8 cellular contexts compared by ENCODE assay signal in the genomic region with DNA sequence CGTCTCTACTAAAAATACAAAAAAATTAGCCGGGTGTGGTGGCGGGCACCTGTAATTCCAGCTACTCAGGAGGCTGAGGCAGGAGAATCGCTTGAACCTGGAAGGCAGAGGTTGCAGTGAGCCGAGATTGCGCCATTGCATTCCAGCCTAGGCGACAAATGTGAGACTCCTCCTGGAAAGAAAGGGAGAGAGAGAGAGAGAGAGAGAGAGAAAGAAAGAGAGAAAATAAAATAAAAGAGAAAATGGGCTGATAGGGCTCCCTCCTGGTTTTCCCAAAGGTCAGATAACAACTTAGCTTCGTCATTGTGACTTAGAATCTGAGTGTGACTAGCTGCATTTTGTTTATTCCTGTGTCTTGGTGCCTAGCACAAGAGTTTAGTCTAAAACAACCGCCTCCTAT. TPM values are rescaled to one million over a fixed set of nuclear protein-coding genes. Genes with fewer than 3 reads are reported as not detected.
DNase-seq lines count a peak whose midpoint lies in the region; ATAC-seq, FAIRE-seq and TF ChIP-seq lines count a peak whose summit lies in the region.
"Not testable (repeated sequence)": the region's sequence is repeated elsewhere in the genome, so short reads cannot be mapped to it uniquely, and the experiment has no call there.

No MANE protein-coding gene starts in this region.

- POLR2A ChIA-PET in activated CD4-positive, alpha-beta memory T cell treated with anti-CD3 and anti-CD28 coated beads for 36 hours (lab: Charles Lee): interaction anchor here (0.6 to 0.7 kb wide), 2 partner anchors 15 to 20 kb away, joined by 3 read pairs; a partner anchor contains a TSS

- ATAC-seq in GM23338: not testable (repeated sequence)

- peaks cover 14% of the 10 kb centered on the region; the same call in 1 of the 2 replicates for H3K4me1 ChIP-seq in GM23338 (ENCODE audit: insufficient read depth)
- H3K4me1 ChIP-seq in astrocyte (ENCODE audit: insufficient read depth, low read length): peaks cover 13% of the 10 kb centered on the region

- H3K4me1 Mint-ChIP-seq in GM23338 (peaks cover 17% of the 10 kb centered on the region), astrocyte (ENCODE audit: low read depth, unreplicated experiment) (peaks cover 10% of the 10 kb centered on the region), mesothelial cell of epicardium (peaks cover 21% of the 10 kb centered on the region), neural crest cell (peaks cover 18% of the 10 kb centered on the region)
- peaks cover 10% of the 10 kb centered on the region for H3K4me1 Mint-ChIP-seq in T-helper 1 cell treated with Interleukin-12 subunit alpha and Interleukin-12 subunit beta and Interleukin-4 antibody, amounts not matched to agents 30 μg/mL and 1 μg/mL, for 36 hours (ENCODE audit: low read depth)
- H3K4me1 Mint-ChIP-seq in activated CD4-positive, alpha-beta memory T cell treated with anti-CD3 and anti-CD28 coated beads for 36 hours (ENCODE audit: low read depth): peaks cover 23% of the 10 kb centered on the region
- H3K4me1 Mint-ChIP-seq in activated T-helper 1 cell treated with anti-CD3 and anti-CD28 coated beads, Interleukin-12 subunit alpha, Interleukin-12 subunit beta, Interleukin-2, Interleukin-4 antibody, amounts not matched to agents 30 ng/mL and 10 ng/mL and 1 ng/mL, durations not matched to agents 14 hours and 24 hours and 36 hours (ENCODE audit: low read depth): peaks cover 18% of the 10 kb centered on the region
- H3K4me1 Mint-ChIP-seq in stimulated activated naive CD8-positive, alpha-beta T cell treated with anti-CD3 and anti-CD28 coated beads, Interleukin-15, Interleukin-2, amounts not matched to agents 100 ng/mL and 50 ng/mL, for 24 hours (ENCODE audit: low read depth): peaks cover 25% of the 10 kb centered on the region

- not testable (repeated sequence) for H3K9ac ChIP-seq in astrocyte (ENCODE audit: low read length)

- H3K4me3 Mint-ChIP-seq in GM23338: peak overlapping the region; percentile 50; the same call in 1 of the 3 replicates
- H3K4me3 Mint-ChIP-seq in T-helper 1 cell treated with Interleukin-12 subunit alpha and Interleukin-12 subunit beta and Interleukin-4 antibody, amounts not matched to agents 30 μg/mL and 1 μg/mL, for 36 hours: peak overlapping the region; percentile 71
- H3K4me3 Mint-ChIP-seq in activated CD4-positive, alpha-beta memory T cell treated with anti-CD3 and anti-CD28 coated beads for 36 hours: peak overlapping the region; percentile 20
- peak overlapping the region; percentile 65 for H3K4me3 Mint-ChIP-seq in activated T-helper 1 cell treated with anti-CD3 and anti-CD28 coated beads, Interleukin-12 subunit alpha, Interleukin-12 subunit beta, Interleukin-2, Interleukin-4 antibody, amounts not matched to agents 30 ng/mL and 10 ng/mL and 1 ng/mL, durations not matched to agents 14 hours and 24 hours and 36 hours
- peak overlapping the region; percentile 73 for H3K4me3 Mint-ChIP-seq in astrocyte (ENCODE audit: unreplicated experiment)
- peak overlapping the region; percentile 52 for H3K4me3 Mint-ChIP-seq in mesothelial cell of epicardium
- peak overlapping the region; percentile 76 for H3K4me3 Mint-ChIP-seq in neural crest cell
- peak overlapping the region; percentile 45 for H3K4me3 Mint-ChIP-seq in stimulated activated naive CD8-positive, alpha-beta T cell treated with anti-CD3 and anti-CD28 coated beads, Interleukin-15, Interleukin-2, amounts not matched to agents 100 ng/mL and 50 ng/mL, for 24 hours

- not testable (repeated sequence) for H3K27me3 Mint-ChIP-seq in GM23338 (ENCODE audit: insufficient read depth, low read depth, poor library complexity); T-helper 1 cell treated with Interleukin-12 subunit alpha and Interleukin-12 subunit beta and Interleukin-4 antibody, amounts not matched to agents 30 μg/mL and 1 μg/mL, for 36 hours (ENCODE audit: low read depth); activated CD4-positive, alpha-beta memory T cell treated with anti-CD3 and anti-CD28 coated beads for 36 hours; activated T-helper 1 cell treated with anti-CD3 and anti-CD28 coated beads, Interleukin-12 subunit alpha, Interleukin-12 subunit beta, Interleukin-2, Interleukin-4 antibody, amounts not matched to agents 30 ng/mL and 10 ng/mL and 1 ng/mL, durations not matched to agents 14 hours and 24 hours and 36 hours (ENCODE audit: insufficient read depth); astrocyte (ENCODE audit: low read depth, unreplicated experiment); mesothelial cell of epicardium (ENCODE audit: low read depth); neural crest cell (ENCODE audit: low read depth); stimulated activated naive CD8-positive, alpha-beta T cell treated with anti-CD3 and anti-CD28 coated beads, Interleukin-15, Interleukin-2, amounts not matched to agents 100 ng/mL and 50 ng/mL, for 24 hours

- not testable (repeated sequence) for TF ChIP-seq CTCF in GM23338 (conservative IDR thresholded peaks at IDR 0.05; ENCODE audit: low read depth in 2 of 2); astrocyte (IDR thresholded peaks at IDR 0.05; ENCODE audit: insufficient read depth, low read depth, low read length); mesothelial cell of epicardium (IDR thresholded peaks at IDR 0.05; ENCODE audit: unreplicated experiment); neural crest cell (conservative IDR thresholded peaks at IDR 0.05)

- not testable (repeated sequence) for H3K27me3 ChIP-seq in GM23338 (ENCODE audit: insufficient read depth); astrocyte (ENCODE audit: insufficient read depth, low read length)

- peaks cover 26% of the 10 kb centered on the region for H3K79me2 ChIP-seq in GM23338 (replicated peaks; ENCODE audit: insufficient read depth)
- H3K79me2 ChIP-seq in astrocyte (ENCODE audit: insufficient read depth, low read length): peaks cover 29% of the 10 kb centered on the region

- FAIRE-seq in astrocyte (lab: Jason Lieb, UNC): not testable (repeated sequence)

- H2AFZ ChIP-seq in GM23338; astrocyte (ENCODE audit: low read depth, low read length): not testable (repeated sequence)

- H4K20me1 ChIP-seq in GM23338 (replicated peaks; ENCODE audit: insufficient read depth) (peaks cover 14% of the 10 kb centered on the region), astrocyte (ENCODE audit: insufficient read depth, low read length) (peaks cover 26% of the 10 kb centered on the region)

- not testable (repeated sequence) for H3K9me2 ChIP-seq in GM23338 (ENCODE audit: insufficient read depth)

- intact Hi-C loops in activated CD4-positive, alpha-beta memory T cell treated with anti-CD3 and anti-CD28 coated beads for 36 hours (cut with micrococcal nuclease): loop anchor here (5.0 kb wide), 1 partner anchor 117 kb away; a partner anchor contains a TSS
- intact Hi-C loops in activated T-helper 1 cell treated with anti-CD3 and anti-CD28 coated beads, Interleukin-12 subunit alpha, Interleukin-12 subunit beta, Interleukin-2, Interleukin-4 antibody, amounts not matched to agents 30 ng/mL and 10 ng/mL and 1 ng/mL, durations not matched to agents 14 hours and 24 hours and 36 hours (cut with micrococcal nuclease): not testable (repeated sequence)

- not testable (repeated sequence) for H3K9me3 Mint-ChIP-seq in GM23338; T-helper 1 cell treated with Interleukin-12 subunit alpha and Interleukin-12 subunit beta and Interleukin-4 antibody, amounts not matched to agents 30 μg/mL and 1 μg/mL, for 36 hours; activated CD4-positive, alpha-beta memory T cell treated with anti-CD3 and anti-CD28 coated beads for 36 hours; activated T-helper 1 cell treated with anti-CD3 and anti-CD28 coated beads, Interleukin-12 subunit alpha, Interleukin-12 subunit beta, Interleukin-2, Interleukin-4 antibody, amounts not matched to agents 30 ng/mL and 10 ng/mL and 1 ng/mL, durations not matched to agents 14 hours and 24 hours and 36 hours; astrocyte (ENCODE audit: unreplicated experiment); mesothelial cell of epicardium; neural crest cell; stimulated activated naive CD8-positive, alpha-beta T cell treated with anti-CD3 and anti-CD28 coated beads, Interleukin-15, Interleukin-2, amounts not matched to agents 100 ng/mL and 50 ng/mL, for 24 hours

- not testable (repeated sequence) for H3K36me3 ChIP-seq in GM23338 (ENCODE audit: insufficient read depth); astrocyte (ENCODE audit: insufficient read depth, low read length)

- not testable (repeated sequence) for DNase-seq in GM23338 (ENCODE audit: low spot score); activated CD4-positive, alpha-beta memory T cell treated with anti-CD3 and anti-CD28 coated beads for 36 hours; activated T-helper 1 cell treated with anti-CD3 and anti-CD28 coated beads, Interleukin-12 subunit alpha, Interleukin-12 subunit beta, Interleukin-2, Interleukin-4 antibody, amounts not matched to agents 30 ng/mL and 10 ng/mL and 1 ng/mL, durations not matched to agents 14 hours and 24 hours and 36 hours (ENCODE audit: low spot score); astrocyte (ENCODE audit: low read depth); mesothelial cell of epicardium (ENCODE audit: low spot score in 2 of 2, unreplicated experiment in 2 of 2); neural crest cell (ENCODE audit: low read depth, low spot score)

- H3F3A ChIP-seq in GM23338 (replicated peaks; ENCODE audit: low read depth): not testable (repeated sequence)

- H3K9me3 ChIP-seq in astrocyte (ENCODE audit: insufficient read depth, low read depth, low read length): not testable (repeated sequence)

- not testable (repeated sequence) for H3K36me3 Mint-ChIP-seq in GM23338 (ENCODE audit: low read depth); T-helper 1 cell treated with Interleukin-12 subunit alpha and Interleukin-12 subunit beta and Interleukin-4 antibody, amounts not matched to agents 30 μg/mL and 1 μg/mL, for 36 hours (ENCODE audit: low read depth); activated CD4-positive, alpha-beta memory T cell treated with anti-CD3 and anti-CD28 coated beads for 36 hours; activated T-helper 1 cell treated with anti-CD3 and anti-CD28 coated beads, Interleukin-12 subunit alpha, Interleukin-12 subunit beta, Interleukin-2, Interleukin-4 antibody, amounts not matched to agents 30 ng/mL and 10 ng/mL and 1 ng/mL, durations not matched to agents 14 hours and 24 hours and 36 hours (ENCODE audit: low read depth); astrocyte (ENCODE audit: low read depth, unreplicated experiment); mesothelial cell of epicardium; neural crest cell (ENCODE audit: low read depth); stimulated activated naive CD8-positive, alpha-beta T cell treated with anti-CD3 and anti-CD28 coated beads, Interleukin-15, Interleukin-2, amounts not matched to agents 100 ng/mL and 50 ng/mL, for 24 hours (ENCODE audit: low read depth)

- not testable (repeated sequence) for H3K27ac Mint-ChIP-seq in GM23338; T-helper 1 cell treated with Interleukin-12 subunit alpha and Interleukin-12 subunit beta and Interleukin-4 antibody, amounts not matched to agents 30 μg/mL and 1 μg/mL, for 36 hours; activated CD4-positive, alpha-beta memory T cell treated with anti-CD3 and anti-CD28 coated beads for 36 hours; activated T-helper 1 cell treated with anti-CD3 and anti-CD28 coated beads, Interleukin-12 subunit alpha, Interleukin-12 subunit beta, Interleukin-2, Interleukin-4 antibody, amounts not matched to agents 30 ng/mL and 10 ng/mL and 1 ng/mL, durations not matched to agents 14 hours and 24 hours and 36 hours; astrocyte (ENCODE audit: unreplicated experiment); mesothelial cell of epicardium; neural crest cell (ENCODE audit: unreplicated experiment); stimulated activated naive CD8-positive, alpha-beta T cell treated with anti-CD3 and anti-CD28 coated beads, Interleukin-15, Interleukin-2, amounts not matched to agents 100 ng/mL and 50 ng/mL, for 24 hours

- not testable (repeated sequence) for H3K27ac ChIP-seq in GM23338 (ENCODE audit: low read depth); astrocyte (ENCODE audit: low read depth, low read length)

- H3K4me3 ChIP-seq in GM23338; astrocyte (ENCODE audit: insufficient read depth, low read depth, low read length): not testable (repeated sequence)

- H3K4me2 ChIP-seq in GM23338; astrocyte (ENCODE audit: low read length): not testable (repeated sequence)

- CTCF ChIA-PET in activated CD4-positive, alpha-beta memory T cell treated with anti-CD3 and anti-CD28 coated beads for 36 hours (lab: Charles Lee): interaction anchor here (4.3 kb wide), 1 partner anchor 17 kb away, joined by 18 read pairs; no protein-coding TSS in a partner anchor

RNA-seq across cellular contexts. Expression of a gene that starts 2.1 kb away (rescaled TPM):
- 34.1 and 48.4 TPM in 2 replicates for total RNA-seq in GM23338 (2014; rRNA removed; shearing (Covaris generic))
- 17.0 and 20.0 TPM in 2 replicates for polyA plus RNA-seq in GM23338 (2016; fragmentation: Nextera tagmentation; extraction: Ambion mirVana)
- 10 to 100 TPM; 22.5 to 24.4 TPM for total RNA-seq in activated CD4-positive, alpha-beta memory T cell treated with anti-CD3 and anti-CD28 coated beads for 36 hours
- total RNA-seq in activated T-helper 1 cell treated with anti-CD3 and anti-CD28 coated beads, Interleukin-12 subunit alpha, Interleukin-12 subunit beta, Interleukin-2, Interleukin-4 antibody, amounts not matched to agents 30 ng/mL and 10 ng/mL and 1 ng/mL, durations not matched to agents 14 hours and 24 hours and 36 hours: 37.6 and 41.0 TPM in 2 replicates
- total RNA-seq in astrocyte (26.0 and 26.4 TPM in 2 replicates), mesothelial cell of epicardium (47.9 to 50.1 TPM (median 48.0 TPM) in 3 replicates), neural crest cell (49.6 and 58.8 TPM in 2 replicates)

RNA-seq across cellular contexts. Expression of a gene that starts 20.2 kb away (rescaled TPM):
- 2,892 and 2,987 TPM in 2 replicates for total RNA-seq in GM23338 (2014; rRNA removed; shearing (Covaris generic))
- 772 and 1,028 TPM in 2 replicates for polyA plus RNA-seq in GM23338 (2016; fragmentation: Nextera tagmentation; extraction: Ambion mirVana)
- total RNA-seq in activated CD4-positive, alpha-beta memory T cell treated with anti-CD3 and anti-CD28 coated beads for 36 hours: 1,000 to 10,000 TPM; 3,113 to 3,225 TPM
- 2,359 TPM in 2 replicates for total RNA-seq in activated T-helper 1 cell treated with anti-CD3 and anti-CD28 coated beads, Interleukin-12 subunit alpha, Interleukin-12 subunit beta, Interleukin-2, Interleukin-4 antibody, amounts not matched to agents 30 ng/mL and 10 ng/mL and 1 ng/mL, durations not matched to agents 14 hours and 24 hours and 36 hours
- total RNA-seq in astrocyte (2,578 and 2,739 TPM in 2 replicates), mesothelial cell of epicardium (2,808 to 2,923 TPM (median 2,892 TPM) in 3 replicates), neural crest cell (2,663 and 2,725 TPM in 2 replicates)

RNA-seq across cellular contexts. Expression of a gene that starts 34.5 kb away (rescaled TPM):
- 95.6 and 105 TPM in 2 replicates for total RNA-seq in GM23338 (2014; rRNA removed; shearing (Covaris generic))
- polyA plus RNA-seq in GM23338 (2016; fragmentation: Nextera tagmentation; extraction: Ambion mirVana): 30.7 and 32.1 TPM in 2 replicates
- total RNA-seq in activated CD4-positive, alpha-beta memory T cell treated with anti-CD3 and anti-CD28 coated beads for 36 hours: 10 to 100 TPM; 32.4 to 33.3 TPM
- 47.2 and 47.3 TPM in 2 replicates for total RNA-seq in activated T-helper 1 cell treated with anti-CD3 and anti-CD28 coated beads, Interleukin-12 subunit alpha, Interleukin-12 subunit beta, Interleukin-2, Interleukin-4 antibody, amounts not matched to agents 30 ng/mL and 10 ng/mL and 1 ng/mL, durations not matched to agents 14 hours and 24 hours and 36 hours
- 242 and 264 TPM in 2 replicates for total RNA-seq in astrocyte
- 127 to 135 TPM (median 131 TPM) in 3 replicates for total RNA-seq in mesothelial cell of epicardium
- 61.8 and 63.1 TPM in 2 replicates for total RNA-seq in neural crest cell

Comparison
In these comparisons a context has a peak if more than half of its experiments do, and no peak if none do; other contexts are left out.
1. H3K4me3 Mint-ChIP-seq: peak in every context shown above with its lines; median percentile 76 in neural crest cell; 73 in astrocyte; 71 in T-helper 1 cell treated with Interleukin-12 subunit alpha and Interleukin-12 subunit beta and Interleukin-4 antibody, amounts not matched to agents 30 μg/mL and 1 μg/mL, for 36 hours; 65 in activated T-helper 1 cell treated with anti-CD3 and anti-CD28 coated beads, Interleukin-12 subunit alpha, Interleukin-12 subunit beta, Interleukin-2, Interleukin-4 antibody, amounts not matched to agents 30 ng/mL and 10 ng/mL and 1 ng/mL, durations not matched to agents 14 hours and 24 hours and 36 hours; 52 in mesothelial cell of epicardium; 50 in GM23338; 45 in stimulated activated naive CD8-positive, alpha-beta T cell treated with anti-CD3 and anti-CD28 coated beads, Interleukin-15, Interleukin-2, amounts not matched to agents 100 ng/mL and 50 ng/mL, for 24 hours; 20 in activated CD4-positive, alpha-beta memory T cell treated with anti-CD3 and anti-CD28 coated beads for 36 hours.